3 cellular contexts compared by ENCODE assay signal in the genomic region with DNA sequence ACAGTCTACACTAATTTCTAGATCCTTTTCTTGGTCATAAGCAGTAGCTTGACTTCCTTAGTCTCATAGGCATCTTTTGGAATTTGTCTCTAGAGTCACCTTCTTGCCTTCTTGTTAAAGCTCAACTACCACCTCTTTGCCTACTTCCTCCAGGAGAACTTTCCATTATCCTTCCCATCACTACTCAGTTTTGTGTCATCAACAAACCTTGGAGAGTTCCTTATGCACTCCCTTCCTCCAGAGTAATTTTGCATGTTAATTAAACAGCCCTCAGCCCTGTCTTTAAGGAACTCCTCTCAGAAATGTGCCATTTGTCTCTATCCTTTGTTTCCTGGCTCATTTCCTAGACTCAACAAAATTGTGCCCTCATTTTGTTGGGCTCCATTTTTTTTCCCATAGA.
"Had no signal": no experiment of that assay in that cellular context is flagged by ENCODE, and none has a peak within 500 bp of the region (broad histone marks: within the 10 kb centered on the region; RNA-seq: fewer than 3 reads in every experiment).

No MANE protein-coding gene starts in this region.

- H3K4me3 ChIP-seq: GM12878 had no signal

- ATAC-seq: GM12878 had no signal

- DNase-seq: GDM1, GF-D8 had no signal
